ENCODE assay signal across 10 cellular contexts in genomic region chr14:91284146-91284790, GRCh38. TPM values are rescaled to one million over a fixed set of nuclear protein-coding genes. Genes with fewer than 3 reads are reported as not detected.
DNase-seq lines count a peak whose midpoint lies in the region; ATAC-seq and TF ChIP-seq lines count a peak whose summit lies in the region.
"Had no signal": no experiment of that assay in that cellular context is flagged by ENCODE, and none has a peak within 500 bp of the region (broad histone marks: within the 10 kb centered on the region; RNA-seq: fewer than 3 reads in every experiment).

No MANE protein-coding gene starts in this region.

- no peak overlapping the region for H3K4me3 Mint-ChIP-seq in stimulated activated naive CD8-positive, alpha-beta T cell treated with anti-CD3 and anti-CD28 coated beads, Interleukin-15, Interleukin-2, amounts not matched to agents 100 ng/mL and 50 ng/mL, for 24 hours
- H3K4me3 Mint-ChIP-seq in activated naive CD8-positive, alpha-beta T cell treated with anti-CD3 and anti-CD28 coated beads, Interleukin-2, amount 50 U/mL, for 24 hours, result no peak overlapping the region
- no peak overlapping the region for H3K4me3 Mint-ChIP-seq in activated CD8-positive, alpha-beta memory T cell treated with anti-CD3 and anti-CD28 coated beads, Interleukin-2, amount 10 ng/mL, durations not matched to agents 7 days and 5 days

- H3K4me3 ChIP-seq in kidney epithelial cell (ENCODE audit: low read depth, low read length), result no peak overlapping the region
- H3K4me3 ChIP-seq in stomach, result no peak overlapping the region

- H3K4me1 Mint-ChIP-seq in stimulated activated naive CD8-positive, alpha-beta T cell treated with anti-CD3 and anti-CD28 coated beads, Interleukin-15, Interleukin-2, amounts not matched to agents 100 ng/mL and 50 ng/mL, for 24 hours (ENCODE audit: low read depth), result peaks cover 27% of the 10 kb centered on the region
- peaks cover 26% of the 10 kb centered on the region for H3K4me1 Mint-ChIP-seq in activated naive CD8-positive, alpha-beta T cell treated with anti-CD3 and anti-CD28 coated beads, Interleukin-2, amount 50 U/mL, for 24 hours
- H3K4me1 Mint-ChIP-seq in activated CD8-positive, alpha-beta memory T cell treated with anti-CD3 and anti-CD28 coated beads, Interleukin-2, amount 10 ng/mL, durations not matched to agents 7 days and 5 days, result peaks cover 25% of the 10 kb centered on the region

- peaks cover 80% of the 10 kb centered on the region for H3K36me3 Mint-ChIP-seq in stimulated activated naive CD8-positive, alpha-beta T cell treated with anti-CD3 and anti-CD28 coated beads, Interleukin-15, Interleukin-2, amounts not matched to agents 100 ng/mL and 50 ng/mL, for 24 hours (ENCODE audit: low read depth)
- H3K36me3 Mint-ChIP-seq in activated naive CD8-positive, alpha-beta T cell treated with anti-CD3 and anti-CD28 coated beads, Interleukin-2, amount 50 U/mL, for 24 hours (ENCODE audit: low read depth), result peaks cover 63% of the 10 kb centered on the region
- peaks cover 65% of the 10 kb centered on the region for H3K36me3 Mint-ChIP-seq in activated CD8-positive, alpha-beta memory T cell treated with anti-CD3 and anti-CD28 coated beads, Interleukin-2, amount 10 ng/mL, durations not matched to agents 7 days and 5 days

- no peaks in the 10 kb centered on the region for H3K27me3 Mint-ChIP-seq in stimulated activated naive CD8-positive, alpha-beta T cell treated with anti-CD3 and anti-CD28 coated beads, Interleukin-15, Interleukin-2, amounts not matched to agents 100 ng/mL and 50 ng/mL, for 24 hours
- no peaks in the 10 kb centered on the region for H3K27me3 Mint-ChIP-seq in activated naive CD8-positive, alpha-beta T cell treated with anti-CD3 and anti-CD28 coated beads, Interleukin-2, amount 50 U/mL, for 24 hours
- no peaks in the 10 kb centered on the region for H3K27me3 Mint-ChIP-seq in activated CD8-positive, alpha-beta memory T cell treated with anti-CD3 and anti-CD28 coated beads, Interleukin-2, amount 10 ng/mL, durations not matched to agents 7 days and 5 days

- H3K27ac ChIP-seq in stomach, result no peak overlapping the region

- H3K27ac Mint-ChIP-seq in stimulated activated naive CD8-positive, alpha-beta T cell treated with anti-CD3 and anti-CD28 coated beads, Interleukin-15, Interleukin-2, amounts not matched to agents 100 ng/mL and 50 ng/mL, for 24 hours, result peak overlapping the region; percentile 61
- H3K27ac Mint-ChIP-seq in activated naive CD8-positive, alpha-beta T cell treated with anti-CD3 and anti-CD28 coated beads, Interleukin-2, amount 50 U/mL, for 24 hours, result peak overlapping the region; percentile 54
- H3K27ac Mint-ChIP-seq in activated CD8-positive, alpha-beta memory T cell treated with anti-CD3 and anti-CD28 coated beads, Interleukin-2, amount 10 ng/mL, durations not matched to agents 7 days and 5 days, result no peak overlapping the region

- H3K9me3 Mint-ChIP-seq in stimulated activated naive CD8-positive, alpha-beta T cell treated with anti-CD3 and anti-CD28 coated beads, Interleukin-15, Interleukin-2, amounts not matched to agents 100 ng/mL and 50 ng/mL, for 24 hours, result no peaks in the 10 kb centered on the region
- H3K9me3 Mint-ChIP-seq in activated naive CD8-positive, alpha-beta T cell treated with anti-CD3 and anti-CD28 coated beads, Interleukin-2, amount 50 U/mL, for 24 hours, result no peaks in the 10 kb centered on the region
- H3K9me3 Mint-ChIP-seq in activated CD8-positive, alpha-beta memory T cell treated with anti-CD3 and anti-CD28 coated beads, Interleukin-2, amount 10 ng/mL, durations not matched to agents 7 days and 5 days (ENCODE audit: low read depth), result no peaks in the 10 kb centered on the region

- CTCF ChIA-PET in activated CD8-positive, alpha-beta memory T cell treated with anti-CD3 and anti-CD28 coated beads, Interleukin-2, amount 10 ng/mL, durations not matched to agents 7 days and 5 days (lab: Charles Lee), result interaction anchor here (1.4 to 4.0 kb wide), 5 partner anchors 13 to 107 kb away, joined by 3 to 18 read pairs (median 4); no protein-coding TSS in a partner anchor

- DNase-seq in stimulated activated naive CD8-positive, alpha-beta T cell treated with anti-CD3 and anti-CD28 coated beads, Interleukin-15, Interleukin-2, amounts not matched to agents 100 U/mL and 50 U/mL, for 24 hours, result no peak
- DNase-seq in activated naive CD8-positive, alpha-beta T cell treated with anti-CD3 and anti-CD28 coated beads, Interleukin-2, amount 50 U/mL, for 24 hours, result no peak
- DNase-seq in kidney epithelial cell (ENCODE audit: low read depth) (peak; percentile 28), stomach (no peak), midbrain (lab: John Stamatoyannopoulos, UW) (no peak)
- no peak for DNase-seq in effector CD8-positive, alpha-beta T cell (lab: John Stamatoyannopoulos, UW)
- no peak for DNase-seq in activated CD8-positive, alpha-beta memory T cell treated with anti-CD3 and anti-CD28 coated beads, Interleukin-2, amount 10 ng/mL, durations not matched to agents 7 days and 5 days
- DNase-seq: central memory CD4-positive, alpha-beta T cell had no signal

- ATAC-seq in stimulated activated naive CD8-positive, alpha-beta T cell treated with anti-CD3 and anti-CD28 coated beads, Interleukin-15, Interleukin-2, amounts not matched to agents 100 U/mL and 50 U/mL, for 24 hours, result no peak
- ATAC-seq in activated naive CD8-positive, alpha-beta T cell treated with anti-CD3 and anti-CD28 coated beads, Interleukin-2, amount 50 U/mL, for 24 hours, result no peak
- no peak for ATAC-seq in activated CD8-positive, alpha-beta memory T cell treated with anti-CD3 and anti-CD28 coated beads, Interleukin-2, amount 10 ng/mL, durations not matched to agents 7 days and 5 days
- ATAC-seq: left lobe of liver had no signal

- no peaks in the 10 kb centered on the region for H3K9me3 ChIP-seq in stomach

- TF ChIP-seq CTCF in kidney epithelial cell (IDR thresholded peaks at IDR 0.05; ENCODE audit: insufficient read depth, low read length, poor library complexity, severe bottlenecking) (no peak), stomach (IDR thresholded peaks at IDR 0.05) (no peak)

- H3K4me1 ChIP-seq in stomach, result peaks cover 0 to 21% (median 6%) of the 10 kb centered on the region in 4 donors

- 83 to 92% (median 87%) methylated on average over 13 of the region's 13 CpGs for WGBS in stomach, 5 donors

- no peak for TF ChIP-seq POLR2A in stomach (IDR thresholded peaks at IDR 0.05)

- H3K36me3 ChIP-seq in kidney epithelial cell (ENCODE audit: control insufficient read depth, insufficient read depth, low read length) (no peaks in the 10 kb centered on the region), stomach (peaks cover 17 to 92% (median 73%) of the 10 kb centered on the region in 4 donors)

- intact Hi-C loops in stomach (cut with DNase I; ENCODE audit: low total_unique reads), result loop anchor here (10.0 kb wide), 1 partner anchor 379 kb away; no protein-coding TSS in a partner anchor

- no peak for TF ChIP-seq EP300 in stomach (IDR thresholded peaks at IDR 0.05)

- H3K27me3 ChIP-seq in kidney epithelial cell (ENCODE audit: control insufficient read depth, insufficient read depth, low read length) (no peaks in the 10 kb centered on the region), stomach (no peaks in the 10 kb centered on the region)

RNA-seq across cellular contexts. Expression of gene GPR68, which starts 39.8 kb away (rescaled TPM):
- total RNA-seq in kidney epithelial cell, result 3.4 and 4.7 TPM in 2 replicates
- 10 to 100 TPM in 2 of 5 donors, 1 to 10 TPM in 1, not detected in 2; 4.0 to 19.3 (median 11.0) TPM for total RNA-seq in stomach
- polyA plus RNA-seq in stomach, result 10 to 100 TPM in 1 of 3 donors, 1 to 10 TPM in 2; 1.9 to 10.9 (median 7.2) TPM
- total RNA-seq in activated CD8-positive, alpha-beta memory T cell treated with anti-CD3 and anti-CD28 coated beads, Interleukin-2, amount 10 ng/mL, durations not matched to agents 7 days and 5 days, result 10 to 100 TPM; 44.5 to 48.0 TPM
